10 cellular contexts compared by ENCODE assay signal in the genomic region with DNA sequence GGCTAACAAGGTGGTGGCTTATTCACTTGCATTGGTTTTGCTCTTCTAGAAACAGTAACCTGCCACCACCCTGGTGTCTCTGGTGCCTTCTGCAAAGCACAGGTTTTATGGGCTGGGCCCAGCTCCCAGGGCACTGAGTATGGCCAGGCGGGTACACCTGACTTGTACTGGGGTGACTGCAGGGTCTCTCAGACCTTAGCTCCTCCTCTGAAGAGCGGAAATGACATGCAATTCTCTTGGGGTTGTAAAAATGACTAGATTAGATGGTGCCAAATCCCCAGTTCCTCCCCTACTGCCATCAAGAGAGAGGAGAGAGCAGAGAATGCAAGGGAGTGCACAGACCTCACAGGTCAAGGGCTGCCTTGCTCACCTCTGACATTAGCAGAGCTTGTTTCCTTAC. TPM values are rescaled to one million over a fixed set of nuclear protein-coding genes. Genes with fewer than 3 reads are reported as not detected.
DNase-seq lines count a peak whose midpoint lies in the region; ATAC-seq and TF ChIP-seq lines count a peak whose summit lies in the region.
"Had no signal": no experiment of that assay in that cellular context is flagged by ENCODE, and none has a peak within 500 bp of the region (broad histone marks: within the 10 kb centered on the region; RNA-seq: fewer than 3 reads in every experiment).

No MANE protein-coding gene starts in this region.

- H3K4me3 Mint-ChIP-seq in effector memory CD8-positive, alpha-beta T cell = peak overlapping the region; percentile 0 to 65

- 58 to 90% (median 77%) methylated on average over 2 of the region's 2 CpGs for WGBS in spleen, 5 donors

- H3K27me3 Mint-ChIP-seq in effector memory CD8-positive, alpha-beta T cell = no peaks in the 10 kb centered on the region

- intact Hi-C loops in Panc1 (cut with micrococcal nuclease; ENCODE audit: unreplicated experiment) = no loop called here
- intact Hi-C loops in spleen (cut with DNase I; ENCODE audit: low total_unique reads) = no loop called here

- H3K36me3 ChIP-seq in Panc1 (ENCODE audit: control insufficient read depth, insufficient read depth, low read length) = no peaks in the 10 kb centered on the region
- H3K36me3 ChIP-seq in spleen = no peaks in the 10 kb centered on the region

- no peak for TF ChIP-seq CTCF in Panc1 (IDR thresholded peaks at IDR 0.05)
- no peak for TF ChIP-seq CTCF in spleen (IDR thresholded peaks at IDR 0.05 in 8 of 11, conservative IDR thresholded peaks at IDR 0.05 in 3 of 11)

- H3K27ac ChIP-seq in Panc1 (ENCODE audit: low read length) (peak overlapping the region; percentile 99), spleen (peak overlapping the region in 5 of 8 donors; percentile 22 to 91 (median 45))

- H3K4me1 Mint-ChIP-seq in effector memory CD8-positive, alpha-beta T cell (ENCODE audit: low read depth in 2 of 2) = peaks cover 86 to 97% of the 10 kb centered on the region in 2 donors

- no peak overlapping the region for H3K4me3 ChIP-seq in Panc1 (ENCODE audit: low read depth in 2 of 2, low read length in 2 of 2)
- no peak overlapping the region for H3K4me3 ChIP-seq in spleen

- peak overlapping the region; percentile 97 to 98 for H3K27ac Mint-ChIP-seq in effector memory CD8-positive, alpha-beta T cell

- no peaks in the 10 kb centered on the region for H3K27me3 ChIP-seq in Panc1 (ENCODE audit: control insufficient read depth, insufficient read depth, low read length)
- no peaks in the 10 kb centered on the region for H3K27me3 ChIP-seq in spleen (replicated peaks in 1 of 7)

- peak in 2 of 3 experiments; percentile 49 to 59 for DNase-seq in NCI-H1417 (lab: John Stamatoyannopoulos, UW)
- DNase-seq in NCI-H1417 treated with DMSO at 0.1 percent for 48 hours (lab: John Stamatoyannopoulos, UW) = no peak
- no peak for DNase-seq in Panc1 (ENCODE audit: low read depth, low spot score)
- DNase-seq in effector memory CD8-positive, alpha-beta T cell = peak in 2 of 3 experiments; percentile 42 to 48
- no peak for DNase-seq in spleen
- DNase-seq: 8988T, MV-4-11 had no signal

- H3K4me1 ChIP-seq in Panc1 (ENCODE audit: control insufficient read depth, insufficient read depth, low read length) (peaks cover 70% of the 10 kb centered on the region), spleen (peaks cover 18 to 96% (median 59%) of the 10 kb centered on the region in 6 donors)

- no peaks in the 10 kb centered on the region for H3K9me3 Mint-ChIP-seq in effector memory CD8-positive, alpha-beta T cell

- no peaks in the 10 kb centered on the region for H3K9me3 ChIP-seq in Panc1 (ENCODE audit: control insufficient read depth, insufficient read depth, low read depth, low read length)
- no peaks in the 10 kb centered on the region for H3K9me3 ChIP-seq in spleen

- in situ Hi-C loops in Panc1 (cut with HindIII; ENCODE audit: low pct_unique_long_range_greater_than_20kb, low sequenced_read_pairs) = no loop called here

- ATAC-seq in Panc1 = no peak
- ATAC-seq in effector memory CD8-positive, alpha-beta T cell (replicated peaks) = peak; percentile 53
- ATAC-seq in GM21526 (IDR thresholded peaks at IDR 0.05; ENCODE audit: low FRiP score, unreplicated experiment) = no peak
- ATAC-seq in HG03097 (IDR thresholded peaks at IDR 0.05; ENCODE audit: low FRiP score, unreplicated experiment) = no peak
- ATAC-seq in GM21825 (IDR thresholded peaks at IDR 0.05; ENCODE audit: unreplicated experiment) = no peak

- POLR2A ChIA-PET in Panc1 (lab: Charles Lee) = interaction anchor here (0.6 kb wide), 2 partner anchors 42 to 49 kb away, joined by 3 to 8 read pairs; partner anchors contain the start of gene DYNC2I1

- TF ChIP-seq POLR2A in spleen (IDR thresholded peaks at IDR 0.05) = no peak

- CTCF ChIA-PET in Panc1 (lab: Charles Lee) = interaction anchor here (0.6 kb wide), 1 partner anchor 419 kb away, joined by 4 read pairs; no protein-coding TSS in a partner anchor

- peaks cover 57% of the 10 kb centered on the region for H3K36me3 Mint-ChIP-seq in effector memory CD8-positive, alpha-beta T cell (ENCODE audit: insufficient read depth)

- BruUV-seq in Panc1 (replicated peaks; lab: Mats Ljungman, UMichigan) = no TSS peak

RNA-seq across cellular contexts. Expression of gene ESYT2, which starts 14.7 kb away (rescaled TPM):
- total RNA-seq in Panc1 (2021; ENCODE audit: unreplicated experiment) (92.7 TPM), spleen (10 to 100 TPM; 37.1 to 61.0 (median 47.2) TPM)
- polyA plus RNA-seq in Panc1 (2012; ENCODE audit: insufficient read length) = 73.6 TPM
- polyA plus RNA-seq in spleen = 10 to 100 TPM in 2 of 3 donors, 1 to 10 TPM in 1; 6.6 to 10.3 (median 10.0) TPM

RNA-seq across cellular contexts. Expression of gene DYNC2I1, which starts 41.7 kb away (rescaled TPM):
- total RNA-seq in Panc1 (2021; ENCODE audit: unreplicated experiment) = 21.3 TPM
- 40.1 TPM for polyA plus RNA-seq in Panc1 (2012; ENCODE audit: insufficient read length)
- total RNA-seq in spleen = 10 to 100 TPM; 14.9 to 21.7 (median 17.8) TPM
- polyA plus RNA-seq in spleen = 1 to 10 TPM; 3.7 to 8.6 (median 8.0) TPM

Comparison
In these comparisons a context has a peak if more than half of its experiments do, and no peak if none do; other contexts are left out.
1. DNase-seq: peak in NCI-H1417 (2 of 3) and effector memory CD8-positive, alpha-beta T cell (2 of 3); none in NCI-H1417 treated with DMSO at 0.1 percent for 48 hours (single experiment), Panc1 (single experiment) and spleen (single experiment).